Comparison of ENCODE assay signal across 1 cellular context in genomic region chrX:153981771-153982533, GRCh38.
TF ChIP-seq lines count a peak whose summit lies in the region.

No MANE protein-coding gene starts in this region.

TF ChIP-seq in GM12878, 131 proteins besides CTCF, POLR2A, EP300 and RAD21 (continues in another document):
- TF ChIP-seq RB1 (IDR thresholded peaks at IDR 0.05; ENCODE audit: borderline replicate concordance) (no peak), POLR2AphosphoS5 (IDR thresholded peaks at IDR 0.05; ENCODE audit: low read length) (no peak), ETV6 (conservative IDR thresholded peaks at IDR 0.05 in 1 of 2, IDR thresholded peaks at IDR 0.05 in 1 of 2; ENCODE audit: borderline replicate concordance in 1 of 2, low read depth in 1 of 2) (no peak), ZBTB40 (IDR thresholded peaks at IDR 0.05; ENCODE audit: borderline replicate concordance) (no peak), CREM (IDR thresholded peaks at IDR 0.05; ENCODE audit: low read depth) (no peak), ZNF622 (IDR thresholded peaks at IDR 0.05) (no peak), ATF3 (IDR thresholded peaks at IDR 0.05; ENCODE audit: borderline replicate concordance, extremely low read depth, low read depth, low read length) (no peak), ZBTB11 (CRISPR knock-in tag; IDR thresholded peaks at IDR 0.05) (no peak), CREB1 (IDR thresholded peaks at IDR 0.05; ENCODE audit: low read depth) (no peak), NR2F1 (conservative IDR thresholded peaks at IDR 0.05) (0 out of 2 replicates have a peak, but pooled peaks have one; percentile 4), POU2F2 (IDR thresholded peaks at IDR 0.05; ENCODE audit: borderline replicate concordance, low read depth, low read length) (no peak), NFIC (IDR thresholded peaks at IDR 0.05; ENCODE audit: low read depth, low read length) (no peak), STAT1 (conservative IDR thresholded peaks at IDR 0.05) (no peak), KAT2A (conservative IDR thresholded peaks at IDR 0.05; ENCODE audit: control insufficient read depth, low read depth, low read length) (no peak), ZBTB33 (IDR thresholded peaks at IDR 0.05) (0 out of 2 replicates have a peak, but pooled peaks have one; percentile 14), USF1 (IDR thresholded peaks at IDR 0.05; ENCODE audit: borderline replicate concordance, extremely low read length, insufficient read depth, low read depth, low read length) (no peak), KLF5 (IDR thresholded peaks at IDR 0.05; ENCODE audit: partially characterized antibody) (no peak), RUNX3 (IDR thresholded peaks at IDR 0.05; ENCODE audit: low read length) (peak; percentile 79), ZNF384 (IDR thresholded peaks at IDR 0.05; ENCODE audit: borderline replicate concordance, low read depth, low read length) (no peak), MYC (IDR thresholded peaks at IDR 0.05; ENCODE audit: insufficient read depth, insufficient read length, insufficient replicate concordance, low read length, severe bottlenecking) (no peak), POLR2AphosphoS2 (IDR thresholded peaks at IDR 0.05; ENCODE audit: low read depth, low read length) (no peak), EZH2 (IDR thresholded peaks at IDR 0.05; ENCODE audit: borderline replicate concordance, control insufficient read depth, low read depth, low read length) (no peak), SMAD1 (IDR thresholded peaks at IDR 0.05; ENCODE audit: low read depth, partially characterized antibody) (no peak), TBL1XR1 (IDR thresholded peaks at IDR 0.05; ENCODE audit: low read depth, low read length) (no peak), BRCA1 (IDR thresholded peaks at IDR 0.05; ENCODE audit: low read depth, low read length) (no peak), EED (IDR thresholded peaks at IDR 0.05; ENCODE audit: low read depth) (peak; percentile 45; the same call in 1 of the 2 replicates), NFXL1 (IDR thresholded peaks at IDR 0.05; ENCODE audit: borderline replicate concordance) (no peak), HDGF (IDR thresholded peaks at IDR 0.05) (no peak), PRDM15 (CRISPR knock-in tag; IDR thresholded peaks at IDR 0.05) (no peak), NR2C1 (IDR thresholded peaks at IDR 0.05) (no peak), EGR1 (IDR thresholded peaks at IDR 0.05; ENCODE audit: borderline replicate concordance in 1 of 2, low read depth in 2 of 2, low read length in 2 of 2) (no peak), HCFC1 (IDR thresholded peaks at IDR 0.05; ENCODE audit: low read length) (no peak), MAX (IDR thresholded peaks at IDR 0.05; ENCODE audit: low read depth, low read length) (0 out of 2 replicates have a peak, but pooled peaks have one; percentile 25), RCOR1 (conservative IDR thresholded peaks at IDR 0.05; ENCODE audit: low read depth, low read length) (no peak), YBX1 (IDR thresholded peaks at IDR 0.05) (no peak), IRF4 (IDR thresholded peaks at IDR 0.05; ENCODE audit: low read depth, low read length) (no peak), USF2 (IDR thresholded peaks at IDR 0.05; ENCODE audit: borderline replicate concordance, low read depth, low read length) (no peak), BCLAF1 (IDR thresholded peaks at IDR 0.05) (no peak), SKIL (IDR thresholded peaks at IDR 0.05; ENCODE audit: low read depth, poor library complexity, severe bottlenecking) (no peak), CHD4 (IDR thresholded peaks at IDR 0.05) (no peak), LARP7 (IDR thresholded peaks at IDR 0.05) (no peak), TCF7 (IDR thresholded peaks at IDR 0.05; ENCODE audit: borderline replicate concordance) (no peak)
